ENCODE assay signal across 14 cellular contexts in the genomic region with DNA sequence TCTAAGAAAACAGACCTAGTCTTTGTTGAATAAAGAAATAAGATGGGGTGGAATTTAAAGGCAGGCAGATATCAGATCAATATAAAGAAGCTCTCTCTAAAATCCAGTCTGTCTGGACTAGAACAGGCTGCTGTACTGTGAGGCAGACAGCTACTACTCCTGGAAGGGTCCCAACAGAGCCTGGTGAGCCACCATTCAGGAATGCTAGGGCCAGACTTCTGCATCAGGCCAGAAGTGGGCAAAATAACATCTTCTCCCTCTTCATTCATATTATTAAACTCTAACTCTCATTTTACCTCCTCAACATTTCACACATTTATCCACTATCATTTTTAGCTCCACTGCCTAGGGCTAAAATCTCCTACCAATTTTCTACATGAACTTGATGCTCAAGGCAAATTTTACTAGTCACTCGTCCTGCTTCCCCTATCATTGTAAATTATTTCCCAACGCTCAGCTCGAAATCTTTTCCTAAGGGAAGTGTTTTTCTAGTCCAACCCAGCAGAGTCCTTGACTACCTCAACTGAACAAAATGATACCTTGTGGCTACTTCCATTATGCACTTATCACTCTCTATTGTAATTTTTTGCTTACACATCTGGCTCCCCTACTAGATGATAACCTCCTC. TPM values are rescaled to one million over a fixed set of nuclear protein-coding genes. Genes with fewer than 3 reads are reported as not detected.
A peak's percentile ranks its signal among the peaks of the same experiment; 100 is the strongest.
DNase-seq lines count a peak whose midpoint lies in the region; ATAC-seq and TF ChIP-seq lines count a peak whose summit lies in the region.
"Had no signal": no experiment of that assay in that cellular context is flagged by ENCODE, and none has a peak within 500 bp of the region (broad histone marks: within the 10 kb centered on the region; RNA-seq: fewer than 3 reads in every experiment).

No MANE protein-coding gene starts in this region.

- no peaks in the 10 kb centered on the region for H3K27me3 ChIP-seq in esophagus squamous epithelium
- H3K27me3 ChIP-seq: gastrocnemius medialis, upper lobe of left lung had no signal

- H3K9me3 Mint-ChIP-seq in activated CD4-positive, alpha-beta memory T cell treated with anti-CD3 and anti-CD28 coated beads for 36 hours = no peaks in the 10 kb centered on the region
- H3K9me3 Mint-ChIP-seq: activated B cell treated with CpG ODN at 0.5 μM for 24 hours; naive thymus-derived CD4-positive, alpha-beta T cell had no signal

- H3K36me3 ChIP-seq in mesodermal cell (ENCODE audit: control insufficient read depth, insufficient read depth, low read length) (no peaks in the 10 kb centered on the region), esophagus squamous epithelium (no peaks in the 10 kb centered on the region)
- H3K36me3 ChIP-seq: gastrocnemius medialis, upper lobe of left lung had no signal

- CTCF ChIA-PET in AG04449 (lab: Yijun Ruan, JAX) = interaction anchor here (0.7 to 2.1 kb wide), 3 partner anchors 14 to 23 kb away, joined by 3 to 15 read pairs (median 3); no protein-coding TSS in a partner anchor
- CTCF ChIA-PET in activated CD4-positive, alpha-beta memory T cell treated with anti-CD3 and anti-CD28 coated beads for 36 hours (lab: Charles Lee) = no interaction called here

- peak; percentile 59 for DNase-seq in AG04449 (ENCODE audit: low read depth, low spot score)
- DNase-seq in NCI-H446 (lab: John Stamatoyannopoulos, UW) = peak; percentile 28 to 77
- DNase-seq in epidermal melanocyte (ENCODE audit: insufficient read length, low spot score) = peak; percentile 75
- no peak for DNase-seq in esophagus squamous epithelium (lab: John Stamatoyannopoulos, UW)
- DNase-seq in activated CD4-positive, alpha-beta memory T cell treated with anti-CD3 and anti-CD28 coated beads for 36 hours = no peak
- no peak for DNase-seq in cerebellar cortex (ENCODE audit: low spot score)
- DNase-seq: activated B cell treated with CpG ODN at 0.5 μM for 24 hours; naive thymus-derived CD4-positive, alpha-beta T cell; NCI-H1092 had no signal

- no peak overlapping the region for H3K4me3 Mint-ChIP-seq in activated CD4-positive, alpha-beta memory T cell treated with anti-CD3 and anti-CD28 coated beads for 36 hours
- H3K4me3 Mint-ChIP-seq: activated B cell treated with CpG ODN at 0.5 μM for 24 hours; activated naive CD8-positive, alpha-beta T cell; naive thymus-derived CD4-positive, alpha-beta T cell had no signal

- peaks cover 11% of the 10 kb centered on the region for H3K4me1 Mint-ChIP-seq in activated CD4-positive, alpha-beta memory T cell treated with anti-CD3 and anti-CD28 coated beads for 36 hours (ENCODE audit: low read depth)
- H3K4me1 Mint-ChIP-seq: activated B cell treated with CpG ODN at 0.5 μM for 24 hours had no signal

- H3K27ac ChIP-seq in mesodermal cell (ENCODE audit: low read depth, low read length, severe bottlenecking) (peak overlapping the region; percentile 63), esophagus squamous epithelium (no peak overlapping the region)
- H3K27ac ChIP-seq: gastrocnemius medialis, upper lobe of left lung had no signal

- no peak overlapping the region for H3K4me3 ChIP-seq in AG04449 (ENCODE audit: low read depth, low read length)
- no peak overlapping the region for H3K4me3 ChIP-seq in mesodermal cell (ENCODE audit: extremely low read depth, insufficient read depth, low read length, poor library complexity, severe bottlenecking)
- no peak overlapping the region for H3K4me3 ChIP-seq in esophagus squamous epithelium
- H3K4me3 ChIP-seq: gastrocnemius medialis, upper lobe of left lung had no signal

- H3K36me3 Mint-ChIP-seq in activated CD4-positive, alpha-beta memory T cell treated with anti-CD3 and anti-CD28 coated beads for 36 hours = no peaks in the 10 kb centered on the region

- peaks cover 21% of the 10 kb centered on the region for H3K4me1 ChIP-seq in mesodermal cell (ENCODE audit: control insufficient read depth, insufficient read depth, low read length, poor library complexity, severe bottlenecking)
- no peaks in the 10 kb centered on the region for H3K4me1 ChIP-seq in esophagus squamous epithelium
- H3K4me1 ChIP-seq: gastrocnemius medialis had no signal

- TF ChIP-seq POLR2A in esophagus squamous epithelium (IDR thresholded peaks at IDR 0.05) = no peak

- H3K9me3 ChIP-seq in mesodermal cell (ENCODE audit: control insufficient read depth, low read length) (no peaks in the 10 kb centered on the region), esophagus squamous epithelium (no peaks in the 10 kb centered on the region)
- H3K9me3 ChIP-seq: gastrocnemius medialis, upper lobe of left lung had no signal

- POLR2A ChIA-PET in AG04449 (lab: Yijun Ruan, JAX) = interaction anchor here (0.5 to 1.9 kb wide), 4 partner anchors 15 to 46 kb away, joined by 3 to 14 read pairs (median 4); partner anchors contain the start of gene GLS
- POLR2A ChIA-PET in activated CD4-positive, alpha-beta memory T cell treated with anti-CD3 and anti-CD28 coated beads for 36 hours (lab: Charles Lee) = no interaction called here

- H3K27me3 Mint-ChIP-seq in activated CD4-positive, alpha-beta memory T cell treated with anti-CD3 and anti-CD28 coated beads for 36 hours = no peaks in the 10 kb centered on the region
- H3K27me3 Mint-ChIP-seq: activated B cell treated with CpG ODN at 0.5 μM for 24 hours; activated naive CD8-positive, alpha-beta T cell had no signal

- no peak overlapping the region for H3K27ac Mint-ChIP-seq in activated CD4-positive, alpha-beta memory T cell treated with anti-CD3 and anti-CD28 coated beads for 36 hours
- H3K27ac Mint-ChIP-seq: activated B cell treated with CpG ODN at 0.5 μM for 24 hours; activated naive CD8-positive, alpha-beta T cell; naive thymus-derived CD4-positive, alpha-beta T cell had no signal

- no peak for ATAC-seq in GM21825 (IDR thresholded peaks at IDR 0.05; ENCODE audit: unreplicated experiment)
- ATAC-seq: gastrocnemius medialis; naive thymus-derived CD4-positive, alpha-beta T cell had no signal

- 90 to 100% methylated on average over 1 to 3 of the region's 3 CpGs for WGBS in mesodermal cell (ENCODE audit: insufficient coverage in 2 of 2), 2 experiments
- WGBS in esophagus squamous epithelium, 2 donors = 67 to 71% methylated on average over 3 of the region's 3 CpGs

- intact Hi-C loops in esophagus squamous epithelium (cut with DNase I) = no loop called here
- intact Hi-C loops in activated CD4-positive, alpha-beta memory T cell treated with anti-CD3 and anti-CD28 coated beads for 36 hours (cut with micrococcal nuclease) = no loop called here

- TF ChIP-seq CTCF in AG04449 (IDR thresholded peaks at IDR 0.05; ENCODE audit: insufficient read depth, low read length, missing control alignments) = no peak
- no peak for TF ChIP-seq CTCF in esophagus squamous epithelium (IDR thresholded peaks at IDR 0.05)

RNA-seq across cellular contexts. Expression of gene GLS, which starts 45.2 kb away (rescaled TPM):
- 59.5 TPM for polyA plus RNA-seq in mesodermal cell (2013, experiment 1 of 2)
- 62.6 TPM for polyA plus RNA-seq in mesodermal cell (2013, experiment 2 of 2)
- 10 to 100 TPM; 22.0 to 84.1 (median 45.9) TPM for total RNA-seq in esophagus squamous epithelium
- total RNA-seq in activated CD4-positive, alpha-beta memory T cell treated with anti-CD3 and anti-CD28 coated beads for 36 hours = 100 to 1,000 TPM; 209 to 210 TPM

Comparison
In these comparisons a context has a peak if more than half of its experiments do, and no peak if none do; other contexts are left out.
1. DNase-seq: peak in AG04449 (single experiment), NCI-H446 (2 of 2) and epidermal melanocyte (single experiment); none in esophagus squamous epithelium (single experiment), activated CD4-positive, alpha-beta memory T cell treated with anti-CD3 and anti-CD28 coated beads for 36 hours (single experiment) and cerebellar cortex (single experiment).